8 cellular contexts compared by ENCODE assay signal in the genomic region with DNA sequence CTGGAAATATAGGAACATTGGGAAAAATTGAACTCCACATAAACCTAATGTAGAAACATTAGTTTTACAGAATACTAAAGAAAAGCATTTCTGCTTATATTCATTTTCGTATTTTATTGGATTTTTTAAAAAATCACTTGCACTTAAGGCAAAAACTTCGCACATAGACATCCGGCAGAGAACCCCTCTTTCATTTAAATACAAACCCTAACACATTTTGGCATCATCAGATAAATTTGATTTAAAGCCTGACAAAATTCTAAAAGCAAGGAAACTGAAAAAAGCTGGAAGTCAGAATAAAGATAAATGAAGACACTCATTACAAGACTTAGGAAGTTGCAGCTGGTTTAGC. TPM values are rescaled to one million over a fixed set of nuclear protein-coding genes. Genes with fewer than 3 reads are reported as not detected.
DNase-seq lines count a peak whose midpoint lies in the region; ATAC-seq and TF ChIP-seq lines count a peak whose summit lies in the region.

No MANE protein-coding gene starts in this region.

- H3K36me3 Mint-ChIP-seq in central memory CD8-positive, alpha-beta T cell (ENCODE audit: insufficient read depth) = peaks cover 2% of the 10 kb centered on the region

- DNase-seq in GM12864 (ENCODE audit: low read depth) (no peak), mesenteric fat pad (ENCODE audit: low spot score) (no peak), DMS53 (lab: John Stamatoyannopoulos, UW) (no peak), NCI-H2107 treated with DMSO at 0.1 percent for 48 hours (lab: John Stamatoyannopoulos, UW; ENCODE audit: unreplicated experiment) (no peak), foreskin keratinocyte (no peak)
- DNase-seq in central memory CD8-positive, alpha-beta T cell (ENCODE audit: low spot score in 2 of 2) = no peak

- H3K4me1 ChIP-seq in KMS-11 (ENCODE audit: low read depth, poor library complexity, severe bottlenecking) (peaks cover 11% of the 10 kb centered on the region), parathyroid adenoma (no peaks in the 10 kb centered on the region), foreskin keratinocyte (peaks cover 11% of the 10 kb centered on the region)

- H4K20me1 ChIP-seq in KMS-11 (ENCODE audit: insufficient read depth) = no peaks in the 10 kb centered on the region

- no peak for TF ChIP-seq CTCF in GM12864 (IDR thresholded peaks at IDR 0.05; ENCODE audit: low read depth, low read length, missing control alignments)
- no peak for TF ChIP-seq CTCF in KMS-11 (conservative IDR thresholded peaks at IDR 0.05; ENCODE audit: low read depth, low read length)
- no peak for TF ChIP-seq CTCF in parathyroid adenoma (IDR thresholded peaks at IDR 0.05)
- TF ChIP-seq CTCF in foreskin keratinocyte (conservative IDR thresholded peaks at IDR 0.05) = no peak

- no peak for ATAC-seq in central memory CD8-positive, alpha-beta T cell (replicated peaks; ENCODE audit: extremely low read depth, poor library complexity, severe bottlenecking)
- no peak for ATAC-seq in foreskin keratinocyte

- H3K79me2 ChIP-seq in KMS-11 (ENCODE audit: insufficient read depth, low read depth) (peaks cover 19% of the 10 kb centered on the region; the same call in 1 of the 2 replicates), parathyroid adenoma (peaks cover 30% of the 10 kb centered on the region)

- H3K27ac Mint-ChIP-seq in central memory CD8-positive, alpha-beta T cell (ENCODE audit: low read depth) = peak overlapping the region; percentile 95

- no peaks in the 10 kb centered on the region for H3K9me3 ChIP-seq in parathyroid adenoma (ENCODE audit: control insufficient read depth, low read length)

- H3K4me1 Mint-ChIP-seq in central memory CD8-positive, alpha-beta T cell = peaks cover 21% of the 10 kb centered on the region

- H3K9me3 Mint-ChIP-seq in central memory CD8-positive, alpha-beta T cell = no peaks in the 10 kb centered on the region

- H3K4me2 ChIP-seq in KMS-11 = peak overlapping the region; percentile 18
- H3K4me2 ChIP-seq in parathyroid adenoma (ENCODE audit: low read length) = no peak overlapping the region

- H3K27me3 Mint-ChIP-seq in central memory CD8-positive, alpha-beta T cell = no peaks in the 10 kb centered on the region

- no peak overlapping the region for H3K27ac ChIP-seq in KMS-11
- H3K27ac ChIP-seq in parathyroid adenoma = no peak overlapping the region
- no peak overlapping the region for H3K27ac ChIP-seq in foreskin keratinocyte

- H3K36me3 ChIP-seq in KMS-11 (ENCODE audit: insufficient read depth) = no peaks in the 10 kb centered on the region
- no peaks in the 10 kb centered on the region for H3K36me3 ChIP-seq in parathyroid adenoma (ENCODE audit: control insufficient read depth, insufficient read depth, low read length)

- H3K9ac ChIP-seq in KMS-11 = no peak overlapping the region
- no peak overlapping the region for H3K9ac ChIP-seq in parathyroid adenoma

- H2AFZ ChIP-seq in KMS-11 (ENCODE audit: low read depth) (peak overlapping the region; percentile 72), parathyroid adenoma (peak overlapping the region; percentile 87)

- H3K27me3 ChIP-seq in KMS-11 (ENCODE audit: insufficient read depth, low read depth) (no peaks in the 10 kb centered on the region), parathyroid adenoma (ENCODE audit: control insufficient read depth, insufficient read depth, low read length) (no peaks in the 10 kb centered on the region), foreskin keratinocyte (no peaks in the 10 kb centered on the region)

- H3K4me3 Mint-ChIP-seq in central memory CD8-positive, alpha-beta T cell = peak overlapping the region; percentile 94

- H3K4me3 ChIP-seq in GM12864 (ENCODE audit: low read depth, low read length) = peak overlapping the region; percentile 87; the same call in 1 of the 2 replicates
- H3K4me3 ChIP-seq in KMS-11 (IDR thresholded peaks at IDR 0.05; ENCODE audit: insufficient read depth, low read depth, low read length) = no peak overlapping the region
- H3K4me3 ChIP-seq in parathyroid adenoma (ENCODE audit: low read depth, low read length) = peak overlapping the region; percentile 78

RNA-seq across cellular contexts. Expression of a gene that starts 0.4 kb away (rescaled TPM):
- 79.3 TPM for total RNA-seq in mesenteric fat pad
- total RNA-seq in foreskin keratinocyte = 28.8 and 31.7 TPM in 2 replicates
- polyA plus RNA-seq in foreskin keratinocyte = 11.4 and 12.7 TPM in 2 replicates
